Comparison of ENCODE assay signal across 8 cellular contexts in the genomic region with DNA sequence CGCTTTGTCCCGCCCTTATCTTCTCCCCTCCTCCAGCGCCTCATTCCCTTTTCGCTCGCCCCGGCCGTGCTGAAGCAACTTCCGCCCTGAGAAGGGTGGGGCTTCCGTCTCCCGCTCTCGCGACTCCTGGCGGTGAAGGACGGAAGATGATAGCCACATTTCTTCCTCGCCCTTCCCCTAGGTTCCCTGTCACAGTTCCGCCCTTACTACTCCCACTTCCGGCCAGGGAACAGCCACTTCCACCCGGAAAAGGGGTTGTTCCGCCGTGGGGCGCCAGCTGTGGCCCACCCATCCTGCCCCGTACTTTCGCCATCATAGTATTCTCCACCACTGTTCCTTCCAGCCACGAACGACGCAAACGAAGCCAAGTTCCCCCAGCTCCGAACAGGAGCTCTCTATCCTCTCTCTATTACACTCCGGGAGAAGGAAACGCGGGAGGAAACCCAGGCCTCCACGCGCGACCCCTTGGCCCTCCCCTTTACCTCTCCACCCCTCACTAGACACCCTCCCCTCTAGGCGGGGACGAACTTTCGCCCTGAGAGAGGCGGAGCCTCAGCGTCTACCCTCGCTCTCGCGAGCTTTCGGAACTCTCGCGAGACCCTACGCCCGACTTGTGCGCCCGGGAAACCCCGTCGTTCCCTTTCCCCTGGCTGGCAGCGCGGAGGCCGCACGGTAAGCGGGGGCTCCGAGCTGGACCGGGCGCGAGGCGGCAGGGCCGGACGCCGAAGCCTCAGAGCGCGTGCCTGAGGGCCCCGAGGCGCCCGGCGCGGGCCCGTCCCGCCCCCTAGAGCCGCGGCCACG. TPM values are rescaled to one million over a fixed set of nuclear protein-coding genes. Genes with fewer than 3 reads are reported as not detected.
A peak's percentile ranks its signal among the peaks of the same experiment; 100 is the strongest.
DNase-seq lines count a peak whose midpoint lies in the region; ATAC-seq and TF ChIP-seq lines count a peak whose summit lies in the region.

RPS19 (plus strand) TSS at position 638 of the 801 bp plus-strand sequence. CDS start 520 bp downstream, outside the sequence.

- peak within 1 kb of the TSS; percentile 84 for H3K4me3 Mint-ChIP-seq in Caco-2 (ENCODE audit: unreplicated experiment)

- H3K4me1 Mint-ChIP-seq in Caco-2 (ENCODE audit: low read depth, unreplicated experiment) = peaks cover 5% of the 10 kb centered on the region

- H3K36me3 ChIP-seq in Caco-2 (ENCODE audit: control insufficient read depth, insufficient read depth, low read length) = peaks cover 21% of the 10 kb centered on the region

- TSS peak; percentile 88 for BruUV-seq in Caco-2 (replicated peaks; lab: Mats Ljungman, UMichigan)

- intact Hi-C loops in Caco-2 (cut with micrococcal nuclease; ENCODE audit: unreplicated experiment) = loop anchor here (1.0 kb wide), 2 partner anchors 91 to 99 kb away; partner anchors contain the start of gene RABAC1

- ATAC-seq in GM21360 (IDR thresholded peaks at IDR 0.05; ENCODE audit: unreplicated experiment) = peak; percentile 68

- no peaks in the 10 kb centered on the region for H3K9me3 ChIP-seq in Caco-2

- peaks cover 1% of the 10 kb centered on the region for H3K27me3 Mint-ChIP-seq in Caco-2 (ENCODE audit: insufficient read depth, unreplicated experiment)

- H3K4me3 ChIP-seq in Caco-2 (ENCODE audit: low read depth, low read length) = peak within 1 kb of the TSS; percentile 88

- TF ChIP-seq CTCF in Caco-2 (IDR thresholded peaks at IDR 0.05; ENCODE audit: insufficient read depth in 1 of 2, low read depth in 1 of 2, low read length in 1 of 2, severe bottlenecking in 1 of 2, unreplicated experiment in 1 of 2) = peak; percentile 63 to 81

- H3K36me3 Mint-ChIP-seq in Caco-2 (ENCODE audit: insufficient read depth, unreplicated experiment) = peaks cover 53% of the 10 kb centered on the region

- peaks cover 18% of the 10 kb centered on the region for H3K4me1 ChIP-seq in Caco-2

- no peaks in the 10 kb centered on the region for H3K27me3 ChIP-seq in Caco-2 (replicated peaks; ENCODE audit: control insufficient read depth, insufficient read depth, low read length)

- no peaks in the 10 kb centered on the region for H3K9me3 Mint-ChIP-seq in Caco-2 (ENCODE audit: unreplicated experiment)

- POLR2A ChIA-PET in Caco-2 (lab: Charles Lee) = interaction anchor here (0.6 to 2.7 kb wide), 19 partner anchors 8 to 611 kb away, joined by 3 to 21 read pairs (median 5); partner anchors contain the start of genes B9D2, DMAC2, RABAC1 and ZNF574
- POLR2A ChIA-PET in activated CD8-positive, alpha-beta memory T cell treated with anti-CD3 and anti-CD28 coated beads for 36 hours (lab: Charles Lee) = interaction anchor here (0.8 to 2.8 kb wide), 7 partner anchors 11 to 100 kb away, joined by 4 to 62 read pairs (median 10); partner anchors contain the start of gene RABAC1

- CTCF ChIA-PET in Caco-2 (lab: Charles Lee) = interaction anchor here (0.6 to 2.0 kb wide), 16 partner anchors 14 to 1105 kb away, joined by 3 to 8 read pairs (median 4); partner anchors contain the start of gene RABAC1
- CTCF ChIA-PET in activated CD8-positive, alpha-beta memory T cell treated with anti-CD3 and anti-CD28 coated beads for 36 hours (lab: Charles Lee) = interaction anchor here (0.8 to 2.8 kb wide), 19 partner anchors 9 to 175 kb away, joined by 3 to 36 read pairs (median 5); partner anchors contain the start of gene RABAC1

- peak within 1 kb of the TSS; percentile 94 for H3K27ac Mint-ChIP-seq in Caco-2 (ENCODE audit: unreplicated experiment)

- DNase-seq in Caco-2 (peak; percentile 98 to 99), HT1080 (ENCODE audit: low read depth) (peak; percentile 98), NOMO-1 (lab: John Stamatoyannopoulos, UW; ENCODE audit: unreplicated experiment in 2 of 2) (peak; percentile 96), lung microvascular endothelial cell (ENCODE audit: low read depth in 2 of 2) (peak; percentile 98 to 99)
- peak; percentile 97 for DNase-seq in effector CD8-positive, alpha-beta T cell (lab: John Stamatoyannopoulos, UW)
- peak; percentile 95 to 96 (median 95) for DNase-seq in stimulated activated CD4-positive, alpha-beta T cell treated with anti-CD3 and anti-CD28 coated beads, TNF-alpha, amount 100 ng/mL, for 48 hours (ENCODE audit: low read depth in 3 of 3)

RNA-seq across cellular contexts. Expression of gene RPS19, which starts in this region (rescaled TPM):
- total RNA-seq in Caco-2 (2022) (3,297 and 3,418 TPM in 2 replicates), lung microvascular endothelial cell (1,113 and 1,209 TPM in 2 replicates)
- total RNA-seq in HT1080 (2014; rRNA removed; shearing (Covaris generic)) = 2,545 and 4,295 TPM in 2 replicates
- 953 and 2,380 TPM in 2 replicates for polyA plus RNA-seq in HT1080 (2015; cell fraction: cytosol; rRNA removed)
- 336 and 646 TPM in 2 replicates for polyA plus RNA-seq in HT1080 (2015; cell fraction: nucleus; rRNA removed)
- 1,000 to 10,000 TPM; 2,995 to 3,062 TPM for total RNA-seq in activated CD8-positive, alpha-beta memory T cell treated with anti-CD3 and anti-CD28 coated beads for 36 hours

Comparison
In these comparisons a context has a peak if more than half of its experiments do, and no peak if none do; other contexts are left out.
1. Peak in every context shown above with its lines: DNase-seq, ATAC-seq and H3K4me3 ChIP-seq.